Comparison of ENCODE assay signal across 27 cellular contexts in the genomic region with DNA sequence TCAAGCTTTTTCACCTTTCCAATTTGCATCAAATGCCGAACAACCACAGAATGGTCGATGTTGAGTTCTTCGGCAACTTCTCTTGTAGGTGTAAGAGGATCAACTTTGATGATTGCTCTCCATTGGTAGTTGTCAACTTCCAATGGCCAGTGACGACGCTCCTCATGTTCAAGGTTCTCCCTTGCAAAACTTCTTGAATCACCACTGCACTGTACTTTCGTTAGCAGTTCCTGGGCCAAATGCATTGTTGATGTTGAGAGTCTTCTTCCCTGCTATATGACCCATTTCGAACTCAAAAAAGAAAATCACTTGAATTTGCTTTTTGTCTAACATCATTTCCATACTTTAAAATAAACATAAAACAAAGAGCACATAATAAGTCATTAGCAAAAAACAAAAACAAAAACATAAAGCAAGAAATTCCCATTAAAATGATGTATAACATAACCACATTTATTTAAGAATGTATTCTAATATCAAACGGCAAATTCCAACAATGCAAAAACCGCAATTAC.
"Had no signal": no experiment of that assay in that cellular context is flagged by ENCODE, and none has a peak within 500 bp of the region (broad histone marks: within the 10 kb centered on the region; RNA-seq: fewer than 3 reads in every experiment).

No MANE protein-coding gene starts in this region.

- H3K36me3 ChIP-seq: stomach, suprapubic skin, thoracic aorta, thyroid gland, tibial artery, tibial nerve, transverse colon, upper lobe of left lung, upper lobe of right lung, uterus, vagina had no signal

- DNase-seq: stimulated activated CD4-positive, alpha-beta T cell treated with anti-CD3 and anti-CD28 coated beads, Interleukin-2, amount 100 ng/mL, for 48 hours; stimulated activated CD4-positive, alpha-beta T cell treated with anti-CD3 and anti-CD28 coated beads, Interleukin-4, amount 100 ng/mL, for 1 hour; stimulated activated CD4-positive, alpha-beta T cell treated with anti-CD3 and anti-CD28 coated beads, Interleukin-4, amount 100 ng/mL, for 24 hours; stimulated activated CD4-positive, alpha-beta T cell treated with anti-CD3 and anti-CD28 coated beads, Interleukin-4, amount 100 ng/mL, for 4 hours; stimulated activated CD8-positive, alpha-beta memory T cell treated with anti-CD3 and anti-CD28 coated beads, Interleukin-4, amount 100 ng/mL, for 48 hours; stimulated activated naive B cell treated with anti-CD40 and anti-IgM and Interleukin-4, amounts not matched to agents 10 μg/mL and 1 μg/mL and 100 μg/mL, for 72 hours; stimulated activated naive CD4-positive, alpha-beta T cell; stimulated activated naive CD4-positive, alpha-beta T cell treated with Interleukin-2 at 50 U/mL for 16 hours; stimulated activated naive CD8-positive, alpha-beta T cell treated with anti-CD3 and anti-CD28 coated beads, Interleukin-15, amount 100 ng/mL, for 72 hours; stimulated activated naive CD8-positive, alpha-beta T cell treated with anti-CD3 and anti-CD28 coated beads, Interleukin-15, Interleukin-2, amounts not matched to agents 100 U/mL and 50 U/mL, for 24 hours; stomach; substantia nigra; testis; thyroid gland; tibial artery; transverse colon; trophoblast cell; upper lobe of left lung; upper lobe of right lung; uterus had no signal

- H3K4me1 ChIP-seq: stomach, suprapubic skin, testis, thyroid gland, tibial artery, tibial nerve, transverse colon, upper lobe of left lung, upper lobe of right lung, uterus, vagina had no signal

- FAIRE-seq: urothelium cell line had no signal

- ATAC-seq: stimulated activated effector memory CD8-positive, alpha-beta T cell treated with anti-CD3 and anti-CD28 coated beads, Interleukin-12 subunit alpha, Interleukin-12 subunit beta, amount 100 ng/mL, for 72 hours; stimulated activated memory B cell treated with anti-CD40 and anti-IgM and Interleukin-4, amounts not matched to agents 10 μg/mL and 1 μg/mL and 100 μg/mL, for 72 hours; stimulated activated naive B cell treated with anti-CD40 and anti-IgM and Interleukin-4, amounts not matched to agents 10 μg/mL and 1 μg/mL and 100 μg/mL, for 72 hours; stimulated activated naive CD8-positive, alpha-beta T cell treated with anti-CD3 and anti-CD28 coated beads, Interleukin-15, amount 100 ng/mL, for 72 hours; stimulated activated naive CD8-positive, alpha-beta T cell treated with anti-CD3 and anti-CD28 coated beads, Interleukin-15, Interleukin-2, amounts not matched to agents 100 U/mL and 50 U/mL, for 24 hours; upper lobe of right lung had no signal

- H3K27me3 ChIP-seq: stomach, suprapubic skin, testis, thyroid gland, tibial artery, tibial nerve, transverse colon, upper lobe of left lung, upper lobe of right lung, uterus, vagina had no signal

- H3K27ac ChIP-seq: stomach, suprapubic skin, testis, thoracic aorta, thyroid gland, tibial artery, tibial nerve, transverse colon, upper lobe of left lung, upper lobe of right lung, uterus, vagina had no signal

- H3K9me3 ChIP-seq: stomach, suprapubic skin, testis, thoracic aorta, thyroid gland, tibial artery, tibial nerve, transverse colon, upper lobe of left lung, upper lobe of right lung, uterus, vagina had no signal

- H3K4me3 ChIP-seq: stomach, suprapubic skin, testis, thoracic aorta, thyroid gland, tibial artery, tibial nerve, transverse colon, upper lobe of left lung, upper lobe of right lung, uterus, vagina had no signal
